8 cellular contexts compared by ENCODE assay signal in the genomic region with DNA sequence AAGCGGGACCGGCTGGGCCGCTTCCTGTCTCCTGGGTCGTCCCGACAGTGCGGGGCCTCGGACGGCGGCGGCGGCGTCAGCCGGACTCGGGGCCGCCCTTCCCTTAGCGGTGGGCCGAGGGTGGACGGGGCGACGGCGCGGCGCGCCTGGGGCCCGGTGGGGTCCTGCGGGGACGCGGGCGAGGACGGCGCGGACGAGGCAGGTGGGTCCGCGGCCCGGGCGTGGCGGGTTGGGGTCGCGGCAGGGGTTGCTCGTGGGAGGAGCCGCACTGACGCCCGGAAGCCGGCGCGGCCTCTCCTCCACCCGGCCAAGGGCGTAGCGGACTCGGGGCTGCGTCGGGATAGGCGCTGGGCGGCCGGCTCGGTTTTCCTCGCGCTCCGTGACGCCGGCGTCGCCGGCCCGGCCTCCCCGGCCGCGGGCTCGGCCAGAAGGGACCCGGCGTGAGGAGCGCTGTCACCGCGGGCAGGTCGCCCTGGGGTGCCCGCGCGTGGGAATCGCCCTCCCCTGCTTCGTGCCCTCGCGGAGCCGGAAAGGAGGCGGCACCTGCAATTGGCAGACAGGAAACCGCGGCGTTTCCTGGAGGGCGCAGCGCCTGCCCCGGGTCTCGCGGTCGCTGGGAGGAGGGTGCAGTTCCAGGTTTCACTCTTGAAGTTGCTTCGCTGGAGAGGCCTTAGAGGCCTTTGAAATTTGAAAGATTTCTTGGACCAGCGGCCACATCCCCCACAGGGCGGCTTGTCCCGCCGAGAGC. TPM values are rescaled to one million over a fixed set of nuclear protein-coding genes. Genes with fewer than 3 reads are reported as not detected.
DNase-seq lines count a peak whose midpoint lies in the region; ATAC-seq lines count a peak whose summit lies in the region.

No MANE protein-coding gene starts in this region.

- H3K36me3 ChIP-seq in ES-I3 (ENCODE audit: insufficient read depth, low read length), result no peaks in the 10 kb centered on the region
- H3K36me3 ChIP-seq in MG63, result peaks cover 18% of the 10 kb centered on the region
- H3K36me3 ChIP-seq in duodenal mucosa (ENCODE audit: control insufficient read depth in 1 of 2, insufficient read depth in 2 of 2, low read length in 2 of 2), result peaks cover 13 to 31% of the 10 kb centered on the region in 2 donors

- H3K4me3 ChIP-seq in MG63 (peak overlapping the region; percentile 65), duodenal mucosa (ENCODE audit: low read depth in 1 of 2, low read length in 2 of 2) (peak overlapping the region; percentile 78 to 82)

- DNase-seq in MG63 (peak; percentile 58), medulla oblongata (ENCODE audit: extremely low spot score) (peak; percentile 42)
- DNase-seq in activated CD4-positive, alpha-beta T cell treated with anti-CD3 and anti-CD28 coated beads, Interleukin-2, amount 50 U/mL, for 24 hours (ENCODE audit: low read depth in 1 of 2, low spot score in 1 of 2), result peak; percentile 57 to 74
- DNase-seq in stimulated activated CD8-positive, alpha-beta memory T cell treated with anti-CD3 and anti-CD28 coated beads, Interleukin-4, amount 100 ng/mL, for 1 hour (ENCODE audit: low read depth in 2 of 2, low spot score in 1 of 2), result peak; percentile 74 to 81

- H3K27me3 ChIP-seq in MG63 (no peaks in the 10 kb centered on the region), duodenal mucosa (ENCODE audit: control insufficient read depth in 1 of 2, insufficient read depth in 2 of 2, low read length in 2 of 2) (no peaks in the 10 kb centered on the region)

- H3K9ac ChIP-seq in ES-I3 (ENCODE audit: low read depth, low read length) (peak overlapping the region; percentile 81), duodenal mucosa (ENCODE audit: low read depth in 1 of 2, low read length in 2 of 2) (peak overlapping the region; percentile 71 to 76)

- H3K4me1 ChIP-seq in ES-I3 (ENCODE audit: insufficient read depth, low read length) (no peaks in the 10 kb centered on the region), duodenal mucosa (ENCODE audit: control insufficient read depth in 1 of 2, insufficient read depth in 2 of 2, low read length in 2 of 2) (peaks cover 32 to 47% of the 10 kb centered on the region in 2 donors)

- H3K27ac ChIP-seq in duodenal mucosa (ENCODE audit: low read depth, low read length), result peak overlapping the region; percentile 92

- H3K9me3 ChIP-seq in ES-I3 (ENCODE audit: control insufficient read depth, insufficient read depth, low read length), result no peaks in the 10 kb centered on the region
- no peaks in the 10 kb centered on the region for H3K9me3 ChIP-seq in MG63
- H3K9me3 ChIP-seq in duodenal mucosa (ENCODE audit: control insufficient read depth in 1 of 2, low read length in 2 of 2), result no peaks in the 10 kb centered on the region

- ATAC-seq in GM21786 (IDR thresholded peaks at IDR 0.05; ENCODE audit: unreplicated experiment), result peak; percentile 22
- no peak for ATAC-seq in HG03378 (IDR thresholded peaks at IDR 0.05; ENCODE audit: unreplicated experiment)

RNA-seq across cellular contexts. Expression of a gene that starts 0.5 kb away (rescaled TPM):
- 4.5 and 4.9 TPM in 2 replicates for total RNA-seq in MG63 (2014; rRNA removed; shearing (Covaris generic); ENCODE audit: low replicate concordance)

RNA-seq across cellular contexts. Expression of a gene that starts 1.1 kb away (rescaled TPM):
- total RNA-seq in MG63 (2014; rRNA removed; shearing (Covaris generic); ENCODE audit: low replicate concordance), result 6.4 and 7.2 TPM in 2 replicates

RNA-seq across cellular contexts. Expression of a gene that starts 20.3 kb away (rescaled TPM):
- total RNA-seq in MG63 (2014; rRNA removed; shearing (Covaris generic); ENCODE audit: low replicate concordance), result 12.6 and 18.4 TPM in 2 replicates

RNA-seq across cellular contexts. Expression of a gene that starts 35.3 kb away (rescaled TPM):
- 11.9 and 40.4 TPM in 2 replicates for total RNA-seq in MG63 (2014; rRNA removed; shearing (Covaris generic); ENCODE audit: low replicate concordance)
